27 cellular contexts compared by ENCODE assay signal in genomic region chr3:39024497-39024896, GRCh38. TPM values are rescaled to one million over a fixed set of nuclear protein-coding genes. Genes with fewer than 3 reads are reported as not detected.
DNase-seq lines count a peak whose midpoint lies in the region; ATAC-seq, FAIRE-seq and TF ChIP-seq lines count a peak whose summit lies in the region.
"Had no signal": no experiment of that assay in that cellular context is flagged by ENCODE, and none has a peak within 500 bp of the region (broad histone marks: within the 10 kb centered on the region; RNA-seq: fewer than 3 reads in every experiment).

No MANE protein-coding gene starts in this region.

- no peak overlapping the region for H3K4me2 ChIP-seq in K562 (ENCODE audit: insufficient read depth, low read length)
- H3K4me2 ChIP-seq: BLaER1, GM23338 had no signal

- FAIRE-seq in K562 (lab: Jason Lieb, UNC) = no peak
- FAIRE-seq: A204.1, GM12891, GM18507 had no signal

- no peak overlapping the region for H3K4me3 Mint-ChIP-seq in CD8-positive, alpha-beta memory T cell
- no peak overlapping the region for H3K4me3 Mint-ChIP-seq in activated CD4-positive, alpha-beta T cell treated with anti-CD3 and anti-CD28 coated beads, Interleukin-2, amount 10 ng/mL, durations not matched to agents 24 days and 14 days
- H3K4me3 Mint-ChIP-seq: B cell; CD4-positive, CD25-positive, alpha-beta regulatory T cell; CD8-positive, alpha-beta T cell; GM23338; H9 had no signal

- no peaks in the 10 kb centered on the region for H3K36me3 ChIP-seq in CD8-positive, alpha-beta memory T cell (ENCODE audit: insufficient read depth, low read length)
- H3K36me3 ChIP-seq in K562 (ENCODE audit: control insufficient read depth, insufficient read depth, low read length) = no peaks in the 10 kb centered on the region
- no peaks in the 10 kb centered on the region for H3K36me3 ChIP-seq in uterus
- H3K36me3 ChIP-seq: BLaER1 had no signal

- no peaks in the 10 kb centered on the region for H3K9me1 ChIP-seq in K562 (ENCODE audit: control insufficient read depth, insufficient read depth, low read length)

- POLR2A ChIA-PET in CD8-positive, alpha-beta memory T cell (lab: Charles Lee) = no interaction called here
- POLR2A ChIA-PET in K562 (lab: Yijun Ruan, JAX) = no interaction called here

- no peaks in the 10 kb centered on the region for H3K36me3 Mint-ChIP-seq in CD8-positive, alpha-beta memory T cell
- no peaks in the 10 kb centered on the region for H3K36me3 Mint-ChIP-seq in activated CD4-positive, alpha-beta T cell treated with anti-CD3 and anti-CD28 coated beads, Interleukin-2, amount 10 ng/mL, durations not matched to agents 24 days and 14 days (ENCODE audit: low read depth)
- H3K36me3 Mint-ChIP-seq: CD4-positive, CD25-positive, alpha-beta regulatory T cell; CD8-positive, alpha-beta T cell had no signal

- no peaks in the 10 kb centered on the region for H3K27me3 ChIP-seq in CD8-positive, alpha-beta memory T cell (ENCODE audit: insufficient read depth, low read length, poor library complexity, severe bottlenecking)
- H3K27me3 ChIP-seq in K562 (ENCODE audit: control insufficient read depth in 2 of 2, insufficient read depth in 2 of 2, low read length in 2 of 2) = no peaks in the 10 kb centered on the region
- H3K27me3 ChIP-seq in uterus = no peaks in the 10 kb centered on the region
- H3K27me3 ChIP-seq: BLaER1 had no signal

- H3K4me1 Mint-ChIP-seq in CD8-positive, alpha-beta memory T cell = no peaks in the 10 kb centered on the region
- no peaks in the 10 kb centered on the region for H3K4me1 Mint-ChIP-seq in activated CD4-positive, alpha-beta T cell treated with anti-CD3 and anti-CD28 coated beads, Interleukin-2, amount 10 ng/mL, durations not matched to agents 24 days and 14 days
- H3K4me1 Mint-ChIP-seq: B cell, GM23338, H9 had no signal

- H3K27ac Mint-ChIP-seq in CD8-positive, alpha-beta memory T cell = peak overlapping the region in 1 of 8 donors; percentile 59
- no peak overlapping the region for H3K27ac Mint-ChIP-seq in activated CD4-positive, alpha-beta T cell treated with anti-CD3 and anti-CD28 coated beads, Interleukin-2, amount 10 ng/mL, durations not matched to agents 24 days and 14 days
- H3K27ac Mint-ChIP-seq: B cell; CD4-positive, CD25-positive, alpha-beta regulatory T cell; CD8-positive, alpha-beta T cell; GM23338; H9 had no signal

- TF ChIP-seq CTCF in K562 (IDR thresholded peaks at IDR 0.05 in 2 of 3, conservative IDR thresholded peaks at IDR 0.05 in 1 of 3; ENCODE audit: insufficient read depth in 2 of 3, low read depth in 1 of 3, low read length in 3 of 3) (no peak), uterus (IDR thresholded peaks at IDR 0.05) (no peak)

- H3K79me2 ChIP-seq in K562 (ENCODE audit: control insufficient read depth, insufficient read depth, low read length) = no peaks in the 10 kb centered on the region

- in situ Hi-C loops in K562 (cut with MboI) = no loop called here

- no TSS peak for BruUV-seq in K562 (replicated peaks; lab: Mats Ljungman, UMichigan)

- peak; percentile 7; the same call in 1 of the 3 replicates for ATAC-seq in K562
- ATAC-seq in left colon = peak; percentile 28
- no peak for ATAC-seq in HG03025 (IDR thresholded peaks at IDR 0.05; ENCODE audit: low FRiP score, unreplicated experiment)
- ATAC-seq: CD8-positive, alpha-beta T cell; GM23338; HCT116 had no signal

- no peak overlapping the region for H3K9ac ChIP-seq in K562 (ENCODE audit: insufficient read depth in 1 of 2, low read depth in 2 of 2, low read length in 2 of 2)
- H3K9ac ChIP-seq: BLaER1 had no signal

- H3K27me3 Mint-ChIP-seq in CD8-positive, alpha-beta memory T cell = peaks cover 22 to 33% of the 10 kb centered on the region in 2 donors
- H3K27me3 Mint-ChIP-seq in activated CD4-positive, alpha-beta T cell treated with anti-CD3 and anti-CD28 coated beads, Interleukin-2, amount 10 ng/mL, durations not matched to agents 24 days and 14 days = peaks cover 23% of the 10 kb centered on the region

- H2AFZ ChIP-seq in K562 (ENCODE audit: low read depth, low read length) = peak overlapping the region; percentile 47
- H2AFZ ChIP-seq: GM23338 had no signal

- no peak overlapping the region for H3K4me3 ChIP-seq in CD8-positive, alpha-beta memory T cell (ENCODE audit: low read length)
- H3K4me3 ChIP-seq in K562 (no peak overlapping the region), uterus (no peak overlapping the region)
- H3K4me3 ChIP-seq: BLaER1, GM23338 had no signal

- CTCF ChIA-PET in CD8-positive, alpha-beta memory T cell (lab: Charles Lee) = no interaction called here
- CTCF ChIA-PET in K562 (lab: Yijun Ruan, JAX; ENCODE audit: low intra/inter-chr PET ratio) = no interaction called here

- no peak for DNase-seq in CD8-positive, alpha-beta memory T cell
- DNase-seq in K562 (ENCODE audit: extremely low read depth in 1 of 4, low spot score in 3 of 4) (no peak), left colon (no peak), uterus (no peak), posterior cingulate gyrus (no peak), NOMO-1 treated with DMSO at 0.1 percent for 48 hours (lab: John Stamatoyannopoulos, UW; ENCODE audit: unreplicated experiment) (no peak)
- DNase-seq in activated CD4-positive, alpha-beta T cell treated with anti-CD3 and anti-CD28 coated beads, Interleukin-2, amount 10 ng/mL, durations not matched to agents 24 days and 14 days = no peak
- DNase-seq: Calu3; CD4-positive, CD25-positive, alpha-beta regulatory T cell; CD8-positive, alpha-beta T cell; DMS53; DMS79 treated with DMSO at 0.1 percent for 48 hours; GF-D8; H9 had no signal

- TF ChIP-seq POLR2A in K562 (conservative IDR thresholded peaks at IDR 0.05) (no peak), uterus (IDR thresholded peaks at IDR 0.05) (no peak)

- TF ChIP-seq EP300 in K562 (IDR thresholded peaks at IDR 0.05; ENCODE audit: low read length) = no peak

- H3K27ac ChIP-seq in CD8-positive, alpha-beta memory T cell (ENCODE audit: low read depth, low read length) = peak overlapping the region; percentile 4
- H3K27ac ChIP-seq in K562 (ENCODE audit: extremely low read depth, low read depth, low read length) = peak overlapping the region; percentile 15; the same call in 1 of the 3 replicates
- peak overlapping the region; percentile 61 to 64 for H3K27ac ChIP-seq in uterus
- H3K27ac ChIP-seq: 22Rv1, BLaER1, C4-2B had no signal

- no peaks in the 10 kb centered on the region for H3K9me3 ChIP-seq in CD8-positive, alpha-beta memory T cell (ENCODE audit: low read length)
- H3K9me3 ChIP-seq in K562 (replicated peaks; ENCODE audit: control insufficient read depth, insufficient read depth, low read depth, low read length) (no peaks in the 10 kb centered on the region), uterus (no peaks in the 10 kb centered on the region)
- H3K9me3 ChIP-seq: BLaER1 had no signal

- H3K9me3 Mint-ChIP-seq in CD8-positive, alpha-beta memory T cell = no peaks in the 10 kb centered on the region
- no peaks in the 10 kb centered on the region for H3K9me3 Mint-ChIP-seq in activated CD4-positive, alpha-beta T cell treated with anti-CD3 and anti-CD28 coated beads, Interleukin-2, amount 10 ng/mL, durations not matched to agents 24 days and 14 days
- H3K9me3 Mint-ChIP-seq: CD4-positive, CD25-positive, alpha-beta regulatory T cell; CD8-positive, alpha-beta T cell; GM23338; H9 had no signal

- H4K20me1 ChIP-seq in K562 (replicated peaks; ENCODE audit: control insufficient read depth, insufficient read depth, low read length) = no peaks in the 10 kb centered on the region
- H4K20me1 ChIP-seq: BLaER1 had no signal

- intact Hi-C loops in K562 (cut with micrococcal nuclease) = no loop called here
- intact Hi-C loops in left colon (cut with DNase I, micrococcal nuclease) = no loop called here
- intact Hi-C loops in uterus (cut with DNase I; ENCODE audit: low total_unique reads) = no loop called here
- intact Hi-C loops in activated CD4-positive, alpha-beta T cell treated with anti-CD3 and anti-CD28 coated beads, Interleukin-2, amount 10 ng/mL, durations not matched to agents 24 days and 14 days (cut with micrococcal nuclease) = no loop called here
- intact Hi-C loops in posterior cingulate gyrus (cut with DNase I) = no loop called here

- no peak for TF ChIP-seq RAD21 in K562 (CRISPR knock-in tag; conservative IDR thresholded peaks at IDR 0.05 in 1 of 2, IDR thresholded peaks at IDR 0.05 in 1 of 2)

- H3K4me1 ChIP-seq in CD8-positive, alpha-beta memory T cell (ENCODE audit: insufficient read depth, low read length) = no peaks in the 10 kb centered on the region
- H3K4me1 ChIP-seq in K562 (replicated peaks in 1 of 2; ENCODE audit: control insufficient read depth in 2 of 2, insufficient read depth in 2 of 2, low read length in 2 of 2) (peaks cover 6 to 50% of the 10 kb centered on the region in 2 experiments; a peak in 4 of 5 replicates), uterus (no peaks in the 10 kb centered on the region)
- H3K4me1 ChIP-seq: BLaER1 had no signal

RNA-seq across cellular contexts. Expression of gene SCN11A, which starts 27.2 kb away (rescaled TPM):
- under 1 TPM; 0.07 to 0.09 TPM for total RNA-seq in CD8-positive, alpha-beta memory T cell
- polyA plus RNA-seq in CD8-positive, alpha-beta memory T cell = not detected
- total RNA-seq in K562 (2011; cell fraction: chromatin; rRNA removed; ENCODE audit: low replicate concordance) = 0.07 TPM in 1 of 2 replicates, not detected in the other
- not detected in 2 replicates for total RNA-seq in K562 (2011; cell fraction: nucleolus; rRNA removed)
- not detected in 2 replicates for total RNA-seq in K562 (2011; cell fraction: nucleoplasm; rRNA removed)
- total RNA-seq in K562 (2014; rRNA removed) (0.05 TPM in 1 of 2 replicates, not detected in the other), K562 (2014; rRNA removed; fragmentation: Illumina TruSeq; extraction: Trizol) (0.03 TPM in 1 of 2 replicates, not detected in the other), K562 (2015; rRNA removed; fragmentation: Illumina TruSeq; extraction: Trizol) (0.04 TPM in 2 replicates), K562 (2021) (not detected in 2 replicates), left colon (under 1 TPM; 0.12 to 0.61 TPM), uterus (1 to 10 TPM in 1 of 4 donors, under 1 TPM in 1, not detected in 2; 0.12 to 1.8 TPM)
- polyA plus RNA-seq in K562 (2011; rRNA removed) (0.01 TPM in 1 of 2 replicates, not detected in the other), K562 (2014; fragmentation: Illumina TruSeq; extraction: Trizol) (not detected in 2 replicates), K562 (2014; fragmentation: Nextera tagmentation; extraction: Ambion mirVana) (not detected), K562 (2014; rRNA removed) (not detected in 2 replicates)
- polyA plus RNA-seq in K562 (2011; cell fraction: cytosol; rRNA removed) = 0.01 TPM in 2 replicates
- polyA plus RNA-seq in K562 (2011; cell fraction: nucleus; rRNA removed) = 0.03 and 0.06 TPM in 2 replicates
- 0.01 and 0.04 TPM in 2 replicates for polyA plus RNA-seq in K562 (2012)
- not detected in 2 replicates for polyA minus RNA-seq in K562 (2011; rRNA and poly(A)+ RNA removed)
- polyA minus RNA-seq in K562 (2011; cell fraction: cytosol; rRNA and poly(A)+ RNA removed) = not detected in 2 replicates
- not detected in 2 replicates for polyA minus RNA-seq in K562 (2011; cell fraction: nucleus; rRNA and poly(A)+ RNA removed)
- not detected in 2 replicates for total RNA-seq in activated CD4-positive, alpha-beta T cell treated with anti-CD3 and anti-CD28 coated beads, Interleukin-2, amount 10 ng/mL, durations not matched to agents 24 days and 14 days
- total RNA-seq: CD4-positive, CD25-positive, alpha-beta regulatory T cell; Daoy; G401; H4 had no signal

RNA-seq across cellular contexts. Expression of gene WDR48, which starts 27.3 kb away (rescaled TPM):
- total RNA-seq in CD8-positive, alpha-beta memory T cell = 10 to 100 TPM; 44.7 to 46.3 TPM
- polyA plus RNA-seq in CD8-positive, alpha-beta memory T cell = 44.7 TPM
- 31.6 and 76.0 TPM in 2 replicates for total RNA-seq in K562 (2011; cell fraction: chromatin; rRNA removed; ENCODE audit: low replicate concordance)
- total RNA-seq in K562 (2011; cell fraction: nucleolus; rRNA removed) = 13.0 and 16.8 TPM in 2 replicates
- total RNA-seq in K562 (2011; cell fraction: nucleoplasm; rRNA removed) = 28.7 and 37.4 TPM in 2 replicates
- 22.1 and 26.6 TPM in 2 replicates for total RNA-seq in K562 (2014; rRNA removed)
- total RNA-seq in K562 (2014; rRNA removed; fragmentation: Illumina TruSeq; extraction: Trizol) = 48.0 and 58.8 TPM in 2 replicates
- total RNA-seq in K562 (2015; rRNA removed; fragmentation: Illumina TruSeq; extraction: Trizol) = 34.4 and 38.1 TPM in 2 replicates
- 45.7 and 48.5 TPM in 2 replicates for total RNA-seq in K562 (2021)
- polyA plus RNA-seq in K562 (2011; rRNA removed) = 51.8 and 70.6 TPM in 2 replicates
- polyA plus RNA-seq in K562 (2011; cell fraction: cytosol; rRNA removed) = 14.0 and 23.7 TPM in 2 replicates
- polyA plus RNA-seq in K562 (2011; cell fraction: nucleus; rRNA removed) = 35.7 and 44.4 TPM in 2 replicates
- 34.3 and 41.0 TPM in 2 replicates for polyA plus RNA-seq in K562 (2012)
- polyA plus RNA-seq in K562 (2014; fragmentation: Illumina TruSeq; extraction: Trizol) = 44.1 and 49.9 TPM in 2 replicates
- polyA plus RNA-seq in K562 (2014; fragmentation: Nextera tagmentation; extraction: Ambion mirVana) = 10 to 100 TPM; 27.0 to 49.2 TPM
- 31.1 and 31.2 TPM in 2 replicates for polyA plus RNA-seq in K562 (2014; rRNA removed)
- 113 and 118 TPM in 2 replicates for polyA minus RNA-seq in K562 (2011; rRNA and poly(A)+ RNA removed)
- polyA minus RNA-seq in K562 (2011; cell fraction: cytosol; rRNA and poly(A)+ RNA removed) = 20.6 and 39.8 TPM in 2 replicates
- polyA minus RNA-seq in K562 (2011; cell fraction: nucleus; rRNA and poly(A)+ RNA removed) = 30.3 and 38.9 TPM in 2 replicates
- 10 to 100 TPM; 21.6 to 32.9 TPM for total RNA-seq in left colon
- total RNA-seq in uterus = 10 to 100 TPM; 28.4 to 84.4 (median 37.0) TPM
- 35.4 and 40.5 TPM in 2 replicates for total RNA-seq in activated CD4-positive, alpha-beta T cell treated with anti-CD3 and anti-CD28 coated beads, Interleukin-2, amount 10 ng/mL, durations not matched to agents 24 days and 14 days

Comparison
In these comparisons a context has a peak if more than half of its experiments do, and no peak if none do; other contexts are left out.
1. H3K27ac ChIP-seq: peak in every context shown above with its lines; median percentile 62 in uterus; 15 in K562; 4 in CD8-positive, alpha-beta memory T cell.